In genomic region chr12:67647547-67648305, GRCh38 we compare ENCODE assay signal across 8 cellular contexts. TPM values are rescaled to one million over a fixed set of nuclear protein-coding genes. Genes with fewer than 3 reads are reported as not detected.
DNase-seq lines count a peak whose midpoint lies in the region; ATAC-seq and TF ChIP-seq lines count a peak whose summit lies in the region.

No MANE protein-coding gene starts in this region.

- H4K12ac ChIP-seq in trophoblast cell (ENCODE audit: low read depth, low read length) = peak overlapping the region; percentile 35

- CTCF ChIA-PET in Calu3 (lab: Charles Lee) = interaction anchor here (0.6 to 2.0 kb wide), 8 partner anchors 9 to 295 kb away, joined by 3 to 13 read pairs (median 4); no protein-coding TSS in a partner anchor

- H3K4me3 Mint-ChIP-seq in Calu3 (ENCODE audit: low read depth, unreplicated experiment) (peak overlapping the region; percentile 84), GM23338 (peak overlapping the region; percentile 90)

- H3K14ac ChIP-seq in trophoblast cell (ENCODE audit: low read length) = peak overlapping the region; percentile 48

- H4K91ac ChIP-seq in trophoblast cell (ENCODE audit: low read depth, low read length) = peak overlapping the region; percentile 53

- H4K8ac ChIP-seq in trophoblast cell (ENCODE audit: low read depth, low read length) = peak overlapping the region; percentile 52

- no peak overlapping the region for H3K23ac ChIP-seq in trophoblast cell (ENCODE audit: low read length)

- H3F3A ChIP-seq in GM23338 (replicated peaks; ENCODE audit: low read depth) = no peaks in the 10 kb centered on the region

- H3K79me2 ChIP-seq in GM23338 (replicated peaks; ENCODE audit: insufficient read depth) = peaks cover 35% of the 10 kb centered on the region
- H3K79me2 ChIP-seq in trophoblast cell (ENCODE audit: control insufficient read depth, insufficient read depth, low read length, poor library complexity) = peaks cover 19% of the 10 kb centered on the region

- ATAC-seq in GM23338 = peak; percentile 77
- no peak for ATAC-seq in GM21737 (IDR thresholded peaks at IDR 0.05; ENCODE audit: unreplicated experiment)

- H2AFZ ChIP-seq in GM23338 (peak overlapping the region; percentile 99), trophoblast cell (ENCODE audit: insufficient read depth, low read length, poor library complexity) (peak overlapping the region; percentile 74)

- H3K79me1 ChIP-seq in trophoblast cell (ENCODE audit: low read length) = peaks cover 24% of the 10 kb centered on the region

- intact Hi-C loops in Calu3 (cut with micrococcal nuclease; ENCODE audit: unreplicated experiment) = loop anchor here (5.0 kb wide), 4 partner anchors 90 to 205 kb away; no protein-coding TSS in a partner anchor

- H3K27me3 Mint-ChIP-seq in Calu3 (ENCODE audit: unreplicated experiment) (no peaks in the 10 kb centered on the region), GM23338 (ENCODE audit: insufficient read depth, low read depth, poor library complexity) (peaks cover 15% of the 10 kb centered on the region)

- H3K4ac ChIP-seq in trophoblast cell (ENCODE audit: low read depth, low read length) = peak overlapping the region; percentile 13

- no CpG with 5 or more reads among the region's 36 CpGs for WGBS in trophoblast cell (ENCODE audit: extremely low coverage, insufficient coverage, insufficient read length)

- H3K9me3 ChIP-seq in right atrium auricular region = no peaks in the 10 kb centered on the region
- no peaks in the 10 kb centered on the region for H3K9me3 ChIP-seq in trophoblast cell (ENCODE audit: insufficient read depth, low read depth, low read length)

- DNase-seq in Calu3 = peak; percentile 87
- peak; percentile 92 for DNase-seq in GM23338 (ENCODE audit: low spot score)
- DNase-seq in NCI-H1105 treated with DMSO at 0.1 percent for 48 hours (lab: John Stamatoyannopoulos, UW) = peak; percentile 75
- peak; percentile 9 for DNase-seq in SKM-1 (lab: John Stamatoyannopoulos, UW; ENCODE audit: unreplicated experiment)
- peak; percentile 91 for DNase-seq in astrocyte of the hippocampus (ENCODE audit: low read depth, low spot score)
- peak; percentile 91 for DNase-seq in right atrium auricular region (ENCODE audit: low spot score)
- peak; percentile 86 to 89 for DNase-seq in trophoblast cell

- peaks cover 24% of the 10 kb centered on the region for H4K20me1 ChIP-seq in GM23338 (replicated peaks; ENCODE audit: insufficient read depth)

- H3K4me1 Mint-ChIP-seq in Calu3 (ENCODE audit: low read depth, unreplicated experiment) (peaks cover 23% of the 10 kb centered on the region), GM23338 (peaks cover 29% of the 10 kb centered on the region)

- H2AK5ac ChIP-seq in trophoblast cell (ENCODE audit: low read length) = no peak overlapping the region

- peak overlapping the region; percentile 96 for H3K4me2 ChIP-seq in GM23338
- H3K4me2 ChIP-seq in trophoblast cell (ENCODE audit: low read length) = peak overlapping the region; percentile 93

- TF ChIP-seq CTCF in Calu3 (IDR thresholded peaks at IDR 0.05; ENCODE audit: unreplicated experiment) (no peak), GM23338 (conservative IDR thresholded peaks at IDR 0.05; ENCODE audit: low read depth in 2 of 2) (peak; percentile 9 to 34; a peak in 1 of 4 replicates), right atrium auricular region (IDR thresholded peaks at IDR 0.05) (peak; percentile 0 to 44)

- H3K4me3 ChIP-seq in GM23338 (peak overlapping the region; percentile 97), right atrium auricular region (peak overlapping the region; percentile 95 to 97), trophoblast cell (ENCODE audit: low read depth, low read length) (peak overlapping the region; percentile 83)

- H3K36me3 ChIP-seq in GM23338 (ENCODE audit: insufficient read depth) (no peaks in the 10 kb centered on the region; the same call in none of the 2 replicates), right atrium auricular region (peaks cover 15% of the 10 kb centered on the region), trophoblast cell (ENCODE audit: control insufficient read depth in 1 of 2, insufficient read depth in 2 of 2, low read length in 2 of 2) (no peaks in the 10 kb centered on the region)

- H3K27ac Mint-ChIP-seq in Calu3 (ENCODE audit: unreplicated experiment) = peak overlapping the region; percentile 81
- H3K27ac Mint-ChIP-seq in GM23338 = peak overlapping the region; percentile 81

- BruUV-seq in Calu3 (replicated peaks; lab: Mats Ljungman, UMichigan) = no TSS peak

- H3K27me3 ChIP-seq in GM23338 (ENCODE audit: insufficient read depth) (peaks cover 6% of the 10 kb centered on the region; the same call in 1 of the 2 replicates), right atrium auricular region (no peaks in the 10 kb centered on the region), trophoblast cell (ENCODE audit: insufficient read depth, low read length) (no peaks in the 10 kb centered on the region)

- H3K36me3 Mint-ChIP-seq in Calu3 (ENCODE audit: insufficient read depth, unreplicated experiment) = peaks cover 44% of the 10 kb centered on the region
- peaks cover 21% of the 10 kb centered on the region for H3K36me3 Mint-ChIP-seq in GM23338 (ENCODE audit: low read depth)

- H2BK120ac ChIP-seq in trophoblast cell (ENCODE audit: insufficient read depth, low read length, poor library complexity) = peak overlapping the region; percentile 53

- H2BK12ac ChIP-seq in trophoblast cell (ENCODE audit: low read length) = peak overlapping the region; percentile 68

- H3K9me3 Mint-ChIP-seq in Calu3 (ENCODE audit: low read depth, unreplicated experiment) (peaks cover 3% of the 10 kb centered on the region), GM23338 (peaks cover 5% of the 10 kb centered on the region; the same call in 2 of the 3 replicates)

- H3K9ac ChIP-seq in trophoblast cell (ENCODE audit: low read length) = no peak overlapping the region

- H3K4me1 ChIP-seq in GM23338 (ENCODE audit: insufficient read depth) (peaks cover 26% of the 10 kb centered on the region), right atrium auricular region (peaks cover 0 to 31% of the 10 kb centered on the region in 2 donors), trophoblast cell (ENCODE audit: control insufficient read depth in 1 of 2, insufficient read depth in 2 of 2, low read length in 2 of 2) (peaks cover 8 to 12% of the 10 kb centered on the region in 2 experiments)

- H3K18ac ChIP-seq in trophoblast cell (ENCODE audit: low read length) = peak overlapping the region; percentile 50

- H3K9me2 ChIP-seq in GM23338 (ENCODE audit: insufficient read depth) = no peaks in the 10 kb centered on the region; the same call in 1 of the 2 replicates

- H3K27ac ChIP-seq in GM23338 (ENCODE audit: low read depth) = peak overlapping the region; percentile 80; the same call in 1 of the 2 replicates
- H3K27ac ChIP-seq in right atrium auricular region = peak overlapping the region; percentile 95 to 99
- peak overlapping the region; percentile 66 for H3K27ac ChIP-seq in trophoblast cell (ENCODE audit: low read depth, low read length)

- H2BK5ac ChIP-seq in trophoblast cell (ENCODE audit: low read depth, low read length, poor library complexity) = peak overlapping the region; percentile 32

RNA-seq across cellular contexts. Expression of gene DYRK2, which starts 0.8 kb away (rescaled TPM):
- total RNA-seq in Calu3 (2022) (62.3 and 74.6 TPM in 2 replicates), right atrium auricular region (10 to 100 TPM; 55.1 to 86.6 TPM)
- total RNA-seq in GM23338 (2014; rRNA removed; shearing (Covaris generic)) = 30.4 and 34.1 TPM in 2 replicates
- polyA plus RNA-seq in GM23338 (2016; fragmentation: Nextera tagmentation; extraction: Ambion mirVana) = 6.9 and 7.1 TPM in 2 replicates
- polyA plus RNA-seq in trophoblast cell (2013) = 17.2 TPM in 2 replicates

Comparison
In these comparisons a context has a peak if more than half of its experiments do, and no peak if none do; other contexts are left out.
1. DNase-seq: peak in every context shown above with its lines; median percentile 92 in GM23338; 91 in astrocyte of the hippocampus; 91 in right atrium auricular region; 88 in trophoblast cell; 87 in Calu3; 75 in NCI-H1105 treated with DMSO at 0.1 percent for 48 hours; 9 in SKM-1.